9 cellular contexts compared by ENCODE assay signal in the genomic region with DNA sequence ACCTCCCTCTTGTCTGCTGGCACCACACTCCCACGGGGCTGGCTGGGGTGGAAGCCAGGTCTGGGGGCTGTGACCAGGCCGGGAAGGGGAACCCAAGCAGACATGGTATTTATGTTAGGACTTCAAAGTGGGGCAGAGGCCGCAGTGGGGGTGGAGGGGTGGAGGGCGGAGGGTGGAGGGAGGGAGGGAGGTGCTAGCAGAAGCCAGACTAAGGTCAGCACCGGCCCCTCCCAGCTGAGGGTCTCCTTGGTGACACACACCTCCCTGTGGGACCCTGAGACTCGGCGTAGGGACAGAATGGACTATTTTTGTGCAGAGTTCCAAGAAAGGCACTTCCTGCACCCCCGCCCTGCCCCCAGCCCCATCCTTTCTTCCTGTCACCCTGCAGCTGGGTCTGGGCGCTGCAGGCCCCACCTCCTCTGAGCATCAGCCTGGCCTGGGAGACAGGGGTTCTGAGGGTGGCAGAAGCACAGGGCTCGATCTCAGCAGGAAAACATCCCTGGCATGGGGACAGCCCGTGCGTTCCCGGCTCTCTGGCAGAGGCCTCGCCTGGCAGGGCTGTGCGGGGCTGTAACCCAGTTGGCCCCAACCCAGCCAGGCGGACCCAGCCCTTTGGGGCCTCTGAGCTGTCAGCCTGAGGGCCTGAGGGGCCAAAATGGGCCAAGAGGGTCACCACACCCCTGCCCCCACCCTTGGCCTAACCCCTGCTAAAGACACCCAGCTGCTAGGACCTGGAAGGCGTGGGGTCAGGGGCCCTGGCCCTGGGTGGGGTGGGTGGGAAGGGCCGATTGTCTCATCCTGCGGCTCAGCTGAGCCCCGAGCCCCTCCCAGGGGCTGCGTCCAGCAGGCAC. TPM values are rescaled to one million over a fixed set of nuclear protein-coding genes. Genes with fewer than 3 reads are reported as not detected.
A peak's percentile ranks its signal among the peaks of the same experiment; 100 is the strongest.
DNase-seq lines count a peak whose midpoint lies in the region; ATAC-seq, FAIRE-seq and TF ChIP-seq lines count a peak whose summit lies in the region.
"Had no signal": no experiment of that assay in that cellular context is flagged by ENCODE, and none has a peak within 500 bp of the region (broad histone marks: within the 10 kb centered on the region; RNA-seq: fewer than 3 reads in every experiment).

No MANE protein-coding gene starts in this region.

- DNase-seq in stimulated activated naive CD8-positive, alpha-beta T cell treated with anti-CD3 and anti-CD28 coated beads, Interleukin-15, Interleukin-2, amounts not matched to agents 100 U/mL and 50 U/mL, for 24 hours, result no peak
- peak in 2 of 4 experiments; percentile 48 to 70 for DNase-seq in K562 (ENCODE audit: extremely low read depth in 1 of 4, low spot score in 3 of 4)
- no peak for DNase-seq in mesendoderm
- no peak for DNase-seq in NCI-H526 treated with DMSO at 0.1 percent for 48 hours (lab: John Stamatoyannopoulos, UW)
- no peak for DNase-seq in WTC11 (ENCODE audit: low spot score)
- no peak for DNase-seq in head of caudate nucleus
- DNase-seq in NOMO-1 treated with dmso at 0.1 percent for 144 hours (lab: John Stamatoyannopoulos, UW; ENCODE audit: unreplicated experiment), result no peak

- H3K4me3 ChIP-seq in K562 (no peak overlapping the region), mesendoderm (ENCODE audit: low read length) (no peak overlapping the region)

- TF ChIP-seq EP300 in K562 (IDR thresholded peaks at IDR 0.05; ENCODE audit: low read length), result no peak

- H3K27ac ChIP-seq in K562 (ENCODE audit: extremely low read depth, low read depth, low read length) (no peak overlapping the region), mesendoderm (ENCODE audit: low read depth, low read length) (no peak overlapping the region)

- CTCF ChIA-PET in K562 (lab: Yijun Ruan, JAX; ENCODE audit: low intra/inter-chr PET ratio), result interaction anchor here (2.9 to 3.1 kb wide), 2 partner anchors 15 to 104 kb away, joined by 16 to 37 read pairs; no protein-coding TSS in a partner anchor
- CTCF ChIA-PET in WTC11 (lab: Charles Lee), result interaction anchor here (0.6 to 1.6 kb wide), 9 partner anchors 9 to 104 kb away, joined by 3 to 45 read pairs (median 5); a partner anchor contains a TSS

- no peak overlapping the region for H2BK120ac ChIP-seq in mesendoderm (ENCODE audit: low read depth, low read length)

- no peaks in the 10 kb centered on the region for H3K27me3 Mint-ChIP-seq in stimulated activated naive CD8-positive, alpha-beta T cell treated with anti-CD3 and anti-CD28 coated beads, Interleukin-15, Interleukin-2, amounts not matched to agents 100 ng/mL and 50 ng/mL, for 24 hours
- peaks cover 11% of the 10 kb centered on the region for H3K27me3 Mint-ChIP-seq in WTC11 (ENCODE audit: low read depth)

- H3K79me1 ChIP-seq in mesendoderm (ENCODE audit: low read length), result no peaks in the 10 kb centered on the region

- BruUV-seq in K562 (replicated peaks; lab: Mats Ljungman, UMichigan), result no TSS peak

- H3K9me3 ChIP-seq in K562 (replicated peaks; ENCODE audit: control insufficient read depth, insufficient read depth, low read depth, low read length), result no peaks in the 10 kb centered on the region

- no peak overlapping the region for H3K23ac ChIP-seq in mesendoderm (ENCODE audit: low read length)

- H3K4me1 Mint-ChIP-seq in stimulated activated naive CD8-positive, alpha-beta T cell treated with anti-CD3 and anti-CD28 coated beads, Interleukin-15, Interleukin-2, amounts not matched to agents 100 ng/mL and 50 ng/mL, for 24 hours (ENCODE audit: low read depth), result peaks cover 46% of the 10 kb centered on the region
- peaks cover 15% of the 10 kb centered on the region for H3K4me1 Mint-ChIP-seq in WTC11

- no peaks in the 10 kb centered on the region for H4K20me1 ChIP-seq in K562 (replicated peaks; ENCODE audit: control insufficient read depth, insufficient read depth, low read length)

- no peak overlapping the region for H4K8ac ChIP-seq in mesendoderm (ENCODE audit: low read depth, low read length)

- TF ChIP-seq CTCF in K562 (IDR thresholded peaks at IDR 0.05 in 2 of 3, conservative IDR thresholded peaks at IDR 0.05 in 1 of 3; ENCODE audit: insufficient read depth in 2 of 3, low read depth in 1 of 3, low read length in 3 of 3), result no peak
- no peak for TF ChIP-seq CTCF in WTC11 (IDR thresholded peaks at IDR 0.05)

- no peak for TF ChIP-seq RAD21 in K562 (CRISPR knock-in tag; conservative IDR thresholded peaks at IDR 0.05 in 1 of 2, IDR thresholded peaks at IDR 0.05 in 1 of 2)

- peak overlapping the region; percentile 5 for H3K18ac ChIP-seq in mesendoderm (ENCODE audit: low read length)

- TF ChIP-seq POLR2A in K562 (conservative IDR thresholded peaks at IDR 0.05), result no peak

- H3K4ac ChIP-seq in mesendoderm (ENCODE audit: low read depth, low read length), result peak overlapping the region; percentile 11

- H3K9me1 ChIP-seq in K562 (ENCODE audit: control insufficient read depth, insufficient read depth, low read length), result peaks cover 4% of the 10 kb centered on the region

- in situ Hi-C loops in K562 (cut with MboI), result loop anchor here (5.0 kb wide), 1 partner anchor 109 kb away; no protein-coding TSS in a partner anchor

- FAIRE-seq in K562 (lab: Jason Lieb, UNC), result no peak

- H3K36me3 Mint-ChIP-seq in stimulated activated naive CD8-positive, alpha-beta T cell treated with anti-CD3 and anti-CD28 coated beads, Interleukin-15, Interleukin-2, amounts not matched to agents 100 ng/mL and 50 ng/mL, for 24 hours (ENCODE audit: low read depth), result no peaks in the 10 kb centered on the region
- H3K36me3 Mint-ChIP-seq in WTC11, result no peaks in the 10 kb centered on the region

- H3K27me3 ChIP-seq in K562 (ENCODE audit: control insufficient read depth in 2 of 2, insufficient read depth in 2 of 2, low read length in 2 of 2) (no peaks in the 10 kb centered on the region), mesendoderm (ENCODE audit: insufficient read depth, low read length, poor library complexity) (no peaks in the 10 kb centered on the region)

- no peak overlapping the region for H3K4me3 Mint-ChIP-seq in stimulated activated naive CD8-positive, alpha-beta T cell treated with anti-CD3 and anti-CD28 coated beads, Interleukin-15, Interleukin-2, amounts not matched to agents 100 ng/mL and 50 ng/mL, for 24 hours
- no peak overlapping the region for H3K4me3 Mint-ChIP-seq in WTC11

- no peak overlapping the region for H2BK15ac ChIP-seq in mesendoderm (replicated peaks; ENCODE audit: low read depth)

- H4K5ac ChIP-seq in mesendoderm (ENCODE audit: low read length), result no peak overlapping the region

- peak overlapping the region; percentile 13 for H3K27ac Mint-ChIP-seq in stimulated activated naive CD8-positive, alpha-beta T cell treated with anti-CD3 and anti-CD28 coated beads, Interleukin-15, Interleukin-2, amounts not matched to agents 100 ng/mL and 50 ng/mL, for 24 hours
- no peak overlapping the region for H3K27ac Mint-ChIP-seq in WTC11

- WGBS in K562 (ENCODE audit: insufficient coverage, low coverage, missing lambda C conversion rate), result 57% methylated on average over 10 of the region's 21 CpGs
- no CpG with 5 or more reads among the region's 21 CpGs for WGBS in mesendoderm (ENCODE audit: extremely low coverage, insufficient coverage, low lambda C conversion rate)

- no peaks in the 10 kb centered on the region for H3K36me3 ChIP-seq in K562 (ENCODE audit: control insufficient read depth, insufficient read depth, low read length)
- no peaks in the 10 kb centered on the region for H3K36me3 ChIP-seq in mesendoderm (ENCODE audit: control insufficient read depth, insufficient read depth, low read length)

- POLR2A ChIA-PET in K562 (lab: Yijun Ruan, JAX) (interaction anchor here (0.6 to 0.7 kb wide), 4 partner anchors 10 to 316 kb away, joined by 3 read pairs; a partner anchor contains a TSS), WTC11 (lab: Charles Lee) (interaction anchor here (1.4 to 1.6 kb wide), 2 partner anchors 9 to 13 kb away, joined by 4 to 5 read pairs; no protein-coding TSS in a partner anchor)

- no peak overlapping the region for H2BK5ac ChIP-seq in mesendoderm (ENCODE audit: low read length)

- H3K9me3 Mint-ChIP-seq in stimulated activated naive CD8-positive, alpha-beta T cell treated with anti-CD3 and anti-CD28 coated beads, Interleukin-15, Interleukin-2, amounts not matched to agents 100 ng/mL and 50 ng/mL, for 24 hours, result no peaks in the 10 kb centered on the region
- H3K9me3 Mint-ChIP-seq in WTC11, result 0 out of 2 replicates have a peak, but pooled peaks cover 6% of the 10 kb centered on the region

- H2AK5ac ChIP-seq in mesendoderm (ENCODE audit: low read length), result no peak overlapping the region

- no peak overlapping the region for H3K56ac ChIP-seq in mesendoderm (ENCODE audit: low read length)

- ATAC-seq in stimulated activated naive CD8-positive, alpha-beta T cell treated with anti-CD3 and anti-CD28 coated beads, Interleukin-15, Interleukin-2, amounts not matched to agents 100 U/mL and 50 U/mL, for 24 hours, result no peak
- no peak for ATAC-seq in K562
- no peak for ATAC-seq in WTC11

- H3K4me1 ChIP-seq in K562 (replicated peaks in 1 of 2; ENCODE audit: control insufficient read depth in 2 of 2, insufficient read depth in 2 of 2, low read length in 2 of 2) (peaks cover 20 to 63% of the 10 kb centered on the region in 2 experiments; a peak in 4 of 5 replicates), mesendoderm (ENCODE audit: control insufficient read depth, low read depth, low read length) (peaks cover 8% of the 10 kb centered on the region)

- H3K4me2 ChIP-seq in K562 (ENCODE audit: insufficient read depth, low read length), result no peak overlapping the region
- H3K4me2 ChIP-seq in mesendoderm (ENCODE audit: low read length), result no peak overlapping the region

- intact Hi-C loops in K562 (cut with micrococcal nuclease), result no loop called here
- intact Hi-C loops in head of caudate nucleus (cut with DNase I), result no loop called here

- H3K79me2 ChIP-seq in K562 (ENCODE audit: control insufficient read depth, insufficient read depth, low read length) (no peaks in the 10 kb centered on the region), mesendoderm (ENCODE audit: control insufficient read depth, insufficient read depth, low read length) (no peaks in the 10 kb centered on the region)

- H3K9ac ChIP-seq in K562 (ENCODE audit: insufficient read depth in 1 of 2, low read depth in 2 of 2, low read length in 2 of 2), result peak overlapping the region in 1 of 2 experiments; percentile 76; a peak in 2 of 4 replicates
- no peak overlapping the region for H3K9ac ChIP-seq in mesendoderm (ENCODE audit: low read length)

- peak overlapping the region; percentile 54; the same call in 1 of the 2 replicates for H2AFZ ChIP-seq in K562 (ENCODE audit: low read depth, low read length)

RNA-seq across cellular contexts. Expression of a gene that starts 9.6 kb away (rescaled TPM):
- not detected in 2 replicates for total RNA-seq in K562 (2011; cell fraction: chromatin; rRNA removed; ENCODE audit: low replicate concordance)
- total RNA-seq in K562 (2011; cell fraction: nucleolus; rRNA removed), result not detected in 2 replicates
- not detected in 2 replicates for total RNA-seq in K562 (2011; cell fraction: nucleoplasm; rRNA removed)
- total RNA-seq in K562 (2014; rRNA removed), result not detected in 2 replicates
- total RNA-seq in K562 (2014; rRNA removed; fragmentation: Illumina TruSeq; extraction: Trizol), result not detected in 2 replicates
- not detected in 2 replicates for total RNA-seq in K562 (2015; rRNA removed; fragmentation: Illumina TruSeq; extraction: Trizol)
- total RNA-seq in K562 (2021), result 0.09 and 0.20 TPM in 2 replicates
- polyA plus RNA-seq in K562 (2011; rRNA removed), result not detected in 2 replicates
- polyA plus RNA-seq in K562 (2011; cell fraction: cytosol; rRNA removed), result not detected in 2 replicates
- polyA plus RNA-seq in K562 (2011; cell fraction: nucleus; rRNA removed), result not detected in 2 replicates
- polyA plus RNA-seq in K562 (2012), result 0.04 TPM in 1 of 2 replicates, not detected in the other
- polyA plus RNA-seq in K562 (2014; fragmentation: Illumina TruSeq; extraction: Trizol), result not detected in 2 replicates
- polyA plus RNA-seq in K562 (2014; fragmentation: Nextera tagmentation; extraction: Ambion mirVana), result not detected
- polyA plus RNA-seq in K562 (2014; rRNA removed), result not detected in 2 replicates
- polyA minus RNA-seq in K562 (2011; rRNA and poly(A)+ RNA removed), result not detected in 2 replicates
- not detected in 2 replicates for polyA minus RNA-seq in K562 (2011; cell fraction: cytosol; rRNA and poly(A)+ RNA removed)
- not detected in 2 replicates for polyA minus RNA-seq in K562 (2011; cell fraction: nucleus; rRNA and poly(A)+ RNA removed)
- polyA plus RNA-seq in mesendoderm (2013, experiment 1 of 2), result 3.0 TPM
- 3.4 TPM for polyA plus RNA-seq in mesendoderm (2013, experiment 2 of 2)
- 2.6 to 2.8 TPM (median 2.7 TPM) in 3 replicates for total RNA-seq in WTC11 (2021)

RNA-seq across cellular contexts. Expression of a gene that starts 9.7 kb away (rescaled TPM):
- total RNA-seq in K562 (2011; cell fraction: chromatin; rRNA removed; ENCODE audit: low replicate concordance), result 0.74 and 1.8 TPM in 2 replicates
- total RNA-seq in K562 (2011; cell fraction: nucleolus; rRNA removed), result 0.79 and 1.2 TPM in 2 replicates
- total RNA-seq in K562 (2011; cell fraction: nucleoplasm; rRNA removed), result 1.1 and 1.2 TPM in 2 replicates
- total RNA-seq in K562 (2014; rRNA removed) (0.73 and 0.90 TPM in 2 replicates), K562 (2014; rRNA removed; fragmentation: Illumina TruSeq; extraction: Trizol) (0.25 TPM in 1 of 2 replicates, not detected in the other), K562 (2015; rRNA removed; fragmentation: Illumina TruSeq; extraction: Trizol) (0.34 and 0.47 TPM in 2 replicates), K562 (2021) (0.40 and 1.2 TPM in 2 replicates), WTC11 (2021) (4.7 to 5.5 TPM (median 5.0 TPM) in 3 replicates)
- polyA plus RNA-seq in K562 (2011; rRNA removed) (0.20 and 0.35 TPM in 2 replicates), K562 (2014; fragmentation: Illumina TruSeq; extraction: Trizol) (0.36 and 0.43 TPM in 2 replicates), K562 (2014; fragmentation: Nextera tagmentation; extraction: Ambion mirVana) (under 1 TPM in 1 of 2 experiments, not detected in 1; 0.01 TPM), K562 (2014; rRNA removed) (0.26 and 0.48 TPM in 2 replicates)
- polyA plus RNA-seq in K562 (2011; cell fraction: cytosol; rRNA removed), result 0.21 and 1.2 TPM in 2 replicates
- polyA plus RNA-seq in K562 (2011; cell fraction: nucleus; rRNA removed), result 2.0 and 3.7 TPM in 2 replicates
- polyA plus RNA-seq in K562 (2012), result 0.76 and 1.3 TPM in 2 replicates
- 0.15 TPM in 1 of 2 replicates, not detected in the other for polyA minus RNA-seq in K562 (2011; rRNA and poly(A)+ RNA removed)
- 0.29 and 1.3 TPM in 2 replicates for polyA minus RNA-seq in K562 (2011; cell fraction: cytosol; rRNA and poly(A)+ RNA removed)
- polyA minus RNA-seq in K562 (2011; cell fraction: nucleus; rRNA and poly(A)+ RNA removed), result 0.67 and 1.2 TPM in 2 replicates
- 2.2 TPM for polyA plus RNA-seq in mesendoderm (2013, experiment 1 of 2)
- 1.8 TPM for polyA plus RNA-seq in mesendoderm (2013, experiment 2 of 2)

RNA-seq across cellular contexts. Expression of a gene that starts 18.4 kb away (rescaled TPM):
- total RNA-seq in K562 (2011; cell fraction: chromatin; rRNA removed; ENCODE audit: low replicate concordance), result 15.8 and 32.2 TPM in 2 replicates
- total RNA-seq in K562 (2011; cell fraction: nucleolus; rRNA removed), result 24.8 and 25.1 TPM in 2 replicates
- total RNA-seq in K562 (2011; cell fraction: nucleoplasm; rRNA removed), result 14.6 and 20.0 TPM in 2 replicates
- total RNA-seq in K562 (2014; rRNA removed) (76.9 and 78.8 TPM in 2 replicates), K562 (2014; rRNA removed; fragmentation: Illumina TruSeq; extraction: Trizol) (23.2 and 31.8 TPM in 2 replicates), K562 (2015; rRNA removed; fragmentation: Illumina TruSeq; extraction: Trizol) (59.9 and 65.3 TPM in 2 replicates), K562 (2021) (47.4 and 47.6 TPM in 2 replicates), WTC11 (2021) (37.0 to 44.5 TPM (median 40.8 TPM) in 3 replicates)
- polyA plus RNA-seq in K562 (2011; rRNA removed) (29.3 and 33.4 TPM in 2 replicates), K562 (2014; fragmentation: Illumina TruSeq; extraction: Trizol) (33.3 and 44.6 TPM in 2 replicates), K562 (2014; fragmentation: Nextera tagmentation; extraction: Ambion mirVana) (1 to 10 TPM; 2.2 to 4.5 TPM), K562 (2014; rRNA removed) (65.5 and 67.8 TPM in 2 replicates)
- 31.7 and 54.1 TPM in 2 replicates for polyA plus RNA-seq in K562 (2011; cell fraction: cytosol; rRNA removed)
- polyA plus RNA-seq in K562 (2011; cell fraction: nucleus; rRNA removed), result 33.9 and 46.0 TPM in 2 replicates
- polyA plus RNA-seq in K562 (2012), result 41.0 and 43.8 TPM in 2 replicates
- 10.6 and 12.7 TPM in 2 replicates for polyA minus RNA-seq in K562 (2011; rRNA and poly(A)+ RNA removed)
- 6.5 and 12.8 TPM in 2 replicates for polyA minus RNA-seq in K562 (2011; cell fraction: cytosol; rRNA and poly(A)+ RNA removed)
- 7.0 and 10.6 TPM in 2 replicates for polyA minus RNA-seq in K562 (2011; cell fraction: nucleus; rRNA and poly(A)+ RNA removed)
- 45.3 TPM for polyA plus RNA-seq in mesendoderm (2013, experiment 1 of 2)
- polyA plus RNA-seq in mesendoderm (2013, experiment 2 of 2), result 44.6 TPM

RNA-seq across cellular contexts. Expression of a gene that starts 20.9 kb away (rescaled TPM):
- total RNA-seq in K562 (2011; cell fraction: chromatin; rRNA removed; ENCODE audit: low replicate concordance), result 2.6 and 5.4 TPM in 2 replicates
- total RNA-seq in K562 (2011; cell fraction: nucleolus; rRNA removed), result 9.3 and 11.3 TPM in 2 replicates
- 6.2 and 6.6 TPM in 2 replicates for total RNA-seq in K562 (2011; cell fraction: nucleoplasm; rRNA removed)
- total RNA-seq in K562 (2014; rRNA removed), result 9.5 and 11.7 TPM in 2 replicates
- 3.7 TPM in 2 replicates for total RNA-seq in K562 (2014; rRNA removed; fragmentation: Illumina TruSeq; extraction: Trizol)
- 6.6 and 7.4 TPM in 2 replicates for total RNA-seq in K562 (2015; rRNA removed; fragmentation: Illumina TruSeq; extraction: Trizol)
- 8.6 and 8.7 TPM in 2 replicates for total RNA-seq in K562 (2021)
- polyA plus RNA-seq in K562 (2011; rRNA removed), result 3.4 and 4.6 TPM in 2 replicates
- polyA plus RNA-seq in K562 (2011; cell fraction: cytosol; rRNA removed), result 4.2 and 7.4 TPM in 2 replicates
- polyA plus RNA-seq in K562 (2011; cell fraction: nucleus; rRNA removed), result 3.3 and 3.4 TPM in 2 replicates
- polyA plus RNA-seq in K562 (2012), result 11.4 and 15.9 TPM in 2 replicates
- polyA plus RNA-seq in K562 (2014; fragmentation: Illumina TruSeq; extraction: Trizol), result 3.8 and 5.6 TPM in 2 replicates
- polyA plus RNA-seq in K562 (2014; fragmentation: Nextera tagmentation; extraction: Ambion mirVana), result 1 to 10 TPM in 1 of 2 experiments, under 1 TPM in 1; 0.86 to 1.2 TPM
- 5.7 and 6.8 TPM in 2 replicates for polyA plus RNA-seq in K562 (2014; rRNA removed)
- 2.1 and 3.4 TPM in 2 replicates for polyA minus RNA-seq in K562 (2011; rRNA and poly(A)+ RNA removed)
- 3.1 and 4.9 TPM in 2 replicates for polyA minus RNA-seq in K562 (2011; cell fraction: cytosol; rRNA and poly(A)+ RNA removed)
- polyA minus RNA-seq in K562 (2011; cell fraction: nucleus; rRNA and poly(A)+ RNA removed), result 1.5 and 2.1 TPM in 2 replicates
- 10.0 TPM for polyA plus RNA-seq in mesendoderm (2013, experiment 1 of 2)
- 10.3 TPM for polyA plus RNA-seq in mesendoderm (2013, experiment 2 of 2)
- 34.1 to 37.0 TPM (median 36.3 TPM) in 3 replicates for total RNA-seq in WTC11 (2021)

RNA-seq across cellular contexts. Expression of a gene that starts 34.8 kb away (rescaled TPM):
- total RNA-seq in K562 (2011; cell fraction: chromatin; rRNA removed; ENCODE audit: low replicate concordance), result not detected in 2 replicates
- total RNA-seq in K562 (2011; cell fraction: nucleolus; rRNA removed), result not detected in 2 replicates
- not detected in 2 replicates for total RNA-seq in K562 (2011; cell fraction: nucleoplasm; rRNA removed)
- total RNA-seq in K562 (2014; rRNA removed) (not detected in 2 replicates), K562 (2014; rRNA removed; fragmentation: Illumina TruSeq; extraction: Trizol) (not detected in 2 replicates), K562 (2015; rRNA removed; fragmentation: Illumina TruSeq; extraction: Trizol) (not detected in 2 replicates), K562 (2021) (not detected in 2 replicates), WTC11 (2021) (2.2 to 2.3 TPM (median 2.3 TPM) in 3 replicates)
- polyA plus RNA-seq in K562 (2011; rRNA removed) (not detected in 2 replicates), K562 (2014; fragmentation: Illumina TruSeq; extraction: Trizol) (not detected in 2 replicates), K562 (2014; fragmentation: Nextera tagmentation; extraction: Ambion mirVana) (not detected), K562 (2014; rRNA removed) (not detected in 2 replicates)
- polyA plus RNA-seq in K562 (2011; cell fraction: cytosol; rRNA removed), result 0.01 TPM in 1 of 2 replicates, not detected in the other
- not detected in 2 replicates for polyA plus RNA-seq in K562 (2011; cell fraction: nucleus; rRNA removed)
- not detected in 2 replicates for polyA plus RNA-seq in K562 (2012)
- polyA minus RNA-seq in K562 (2011; rRNA and poly(A)+ RNA removed), result not detected in 2 replicates
- not detected in 2 replicates for polyA minus RNA-seq in K562 (2011; cell fraction: cytosol; rRNA and poly(A)+ RNA removed)
- polyA minus RNA-seq in K562 (2011; cell fraction: nucleus; rRNA and poly(A)+ RNA removed), result 0.13 TPM in 1 of 2 replicates, not detected in the other
- 0.27 TPM for polyA plus RNA-seq in mesendoderm (2013, experiment 1 of 2)
- 0.21 TPM for polyA plus RNA-seq in mesendoderm (2013, experiment 2 of 2)
- total RNA-seq: dermis microvascular lymphatic vessel endothelial cell had no signal
